Comparison of ENCODE assay signal across 10 cellular contexts in genomic region chr2:222568866-222569265, GRCh38.
A peak's percentile ranks its signal among the peaks of the same experiment; 100 is the strongest.
DNase-seq lines count a peak whose midpoint lies in the region; ATAC-seq, FAIRE-seq and TF ChIP-seq lines count a peak whose summit lies in the region.
"Had no signal": no experiment of that assay in that cellular context is flagged by ENCODE, and none has a peak within 500 bp of the region (broad histone marks: within the 10 kb centered on the region; RNA-seq: fewer than 3 reads in every experiment).

No MANE protein-coding gene starts in this region.

- H3K27ac ChIP-seq in sigmoid colon, result peak overlapping the region in 3 of 4 donors; percentile 39 to 52 (median 45)
- H3K27ac ChIP-seq: colonic mucosa had no signal

- peaks cover 0 to 59% (median 47%) of the 10 kb centered on the region in 4 donors for H3K4me1 ChIP-seq in sigmoid colon
- H3K4me1 ChIP-seq: colonic mucosa had no signal

- TF ChIP-seq CTCF in sigmoid colon (IDR thresholded peaks at IDR 0.05), result no peak

- FAIRE-seq in GM12892 (lab: Jason Lieb, UNC), result no peak

- H3K27me3 ChIP-seq in sigmoid colon, result no peaks in the 10 kb centered on the region
- H3K27me3 ChIP-seq: colonic mucosa had no signal

- DNase-seq in GM12892 (ENCODE audit: insufficient read length) (no peak), NCI-H2171 (lab: John Stamatoyannopoulos, UW) (peak; percentile 64), dermis blood vessel endothelial cell (peak; percentile 11), sigmoid colon (peak; percentile 85)
- no peak for DNase-seq in activated CD8-positive, alpha-beta memory T cell treated with anti-CD3 and anti-CD28 coated beads, Interleukin-2, amount 50 U/mL, for 4 hours
- no peak for DNase-seq in stimulated activated effector memory CD8-positive, alpha-beta T cell treated with anti-CD3 and anti-CD28 coated beads, Interleukin-12 subunit alpha, Interleukin-12 subunit beta, amount 100 ng/mL, for 72 hours (ENCODE audit: low spot score in 2 of 2)
- DNase-seq: colonic mucosa, nephron progenitor cell had no signal

- H3K36me3 Mint-ChIP-seq in stimulated activated effector memory CD8-positive, alpha-beta T cell treated with anti-CD3 and anti-CD28 coated beads, Interleukin-12 subunit alpha, Interleukin-12 subunit beta, amount 100 ng/mL, for 72 hours, result peaks cover 63% of the 10 kb centered on the region

- no peaks in the 10 kb centered on the region for H3K9me3 Mint-ChIP-seq in stimulated activated effector memory CD8-positive, alpha-beta T cell treated with anti-CD3 and anti-CD28 coated beads, Interleukin-12 subunit alpha, Interleukin-12 subunit beta, amount 100 ng/mL, for 72 hours
- H3K9me3 Mint-ChIP-seq: nephron progenitor cell had no signal

- no peak for TF ChIP-seq EP300 in sigmoid colon (IDR thresholded peaks at IDR 0.05)

- no peaks in the 10 kb centered on the region for H3K4me1 Mint-ChIP-seq in stimulated activated effector memory CD8-positive, alpha-beta T cell treated with anti-CD3 and anti-CD28 coated beads, Interleukin-12 subunit alpha, Interleukin-12 subunit beta, amount 100 ng/mL, for 72 hours

- no peak overlapping the region for H3K4me3 Mint-ChIP-seq in stimulated activated effector memory CD8-positive, alpha-beta T cell treated with anti-CD3 and anti-CD28 coated beads, Interleukin-12 subunit alpha, Interleukin-12 subunit beta, amount 100 ng/mL, for 72 hours
- H3K4me3 Mint-ChIP-seq: nephron progenitor cell had no signal

- H3K4me3 ChIP-seq in sigmoid colon, result no peak overlapping the region
- H3K4me3 ChIP-seq: colonic mucosa had no signal

- TF ChIP-seq POLR2A in GM12892 (IDR thresholded peaks at IDR 0.05; ENCODE audit: low read depth, low read length) (0 out of 2 replicates have a peak, but pooled peaks have one; percentile 5), sigmoid colon (IDR thresholded peaks at IDR 0.05) (no peak)

- no peak overlapping the region for H3K27ac Mint-ChIP-seq in stimulated activated effector memory CD8-positive, alpha-beta T cell treated with anti-CD3 and anti-CD28 coated beads, Interleukin-12 subunit alpha, Interleukin-12 subunit beta, amount 100 ng/mL, for 72 hours
- H3K27ac Mint-ChIP-seq: nephron progenitor cell had no signal

- peaks cover 0 to 5% (median 2%) of the 10 kb centered on the region in 4 donors for H3K36me3 ChIP-seq in sigmoid colon
- H3K36me3 ChIP-seq: colonic mucosa had no signal

- ATAC-seq in HG03045 (IDR thresholded peaks at IDR 0.05; ENCODE audit: unreplicated experiment) (no peak), GM21526 (IDR thresholded peaks at IDR 0.05; ENCODE audit: low FRiP score, unreplicated experiment) (no peak)
- ATAC-seq in stimulated activated effector memory CD8-positive, alpha-beta T cell treated with anti-CD3 and anti-CD28 coated beads, Interleukin-12 subunit alpha, Interleukin-12 subunit beta, amount 100 ng/mL, for 72 hours, result no peak

- intact Hi-C loops in sigmoid colon (cut with DNase I), result no loop called here

- no peaks in the 10 kb centered on the region for H3K9me3 ChIP-seq in sigmoid colon
- H3K9me3 ChIP-seq: colonic mucosa had no signal

- WGBS in sigmoid colon, 2 donors, result 83 to 84% methylated on average over 4 of the region's 4 CpGs

Comparison
In these comparisons a context has a peak if more than half of its experiments do, and no peak if none do; other contexts are left out.
1. DNase-seq: peak in NCI-H2171 (single experiment), dermis blood vessel endothelial cell (single experiment) and sigmoid colon (single experiment); none in GM12892 (single experiment), activated CD8-positive, alpha-beta memory T cell treated with anti-CD3 and anti-CD28 coated beads, Interleukin-2, amount 50 U/mL, for 4 hours (single experiment) and stimulated activated effector memory CD8-positive, alpha-beta T cell treated with anti-CD3 and anti-CD28 coated beads, Interleukin-12 subunit alpha, Interleukin-12 subunit beta, amount 100 ng/mL, for 72 hours (0 of 2).